ENCODE assay signal across 10 cellular contexts in genomic region chr12:27207626-27208413, GRCh38. TPM values are rescaled to one million over a fixed set of nuclear protein-coding genes. Genes with fewer than 3 reads are reported as not detected.
DNase-seq lines count a peak whose midpoint lies in the region; ATAC-seq and TF ChIP-seq lines count a peak whose summit lies in the region.
"Had no signal": no experiment of that assay in that cellular context is flagged by ENCODE, and none has a peak within 500 bp of the region (broad histone marks: within the 10 kb centered on the region; RNA-seq: fewer than 3 reads in every experiment).

No MANE protein-coding gene starts in this region.

- H3K27ac ChIP-seq in vagina, result no peak overlapping the region
- H3K27ac ChIP-seq: C4-2B had no signal

- no peak for TF ChIP-seq POLR2A in vagina (IDR thresholded peaks at IDR 0.05)

- peaks cover 20% of the 10 kb centered on the region for H3K4me1 Mint-ChIP-seq in activated CD4-positive, alpha-beta memory T cell treated with anti-CD3 and anti-CD28 coated beads for 36 hours (ENCODE audit: low read depth)
- H3K4me1 Mint-ChIP-seq in naive thymus-derived CD8-positive, alpha-beta T cell, result no peaks in the 10 kb centered on the region

- peak overlapping the region; percentile 51 for H3K27ac Mint-ChIP-seq in activated CD4-positive, alpha-beta memory T cell treated with anti-CD3 and anti-CD28 coated beads for 36 hours
- no peak overlapping the region for H3K27ac Mint-ChIP-seq in naive thymus-derived CD8-positive, alpha-beta T cell

- no peak overlapping the region for H3K4me3 ChIP-seq in vagina

- peak; percentile 61 for ATAC-seq in HG02943 (IDR thresholded peaks at IDR 0.05; ENCODE audit: low read depth, unreplicated experiment)
- no peak for ATAC-seq in naive thymus-derived CD8-positive, alpha-beta T cell

- POLR2A ChIA-PET in activated CD4-positive, alpha-beta memory T cell treated with anti-CD3 and anti-CD28 coated beads for 36 hours (lab: Charles Lee), result interaction anchor here (1.0 to 1.5 kb wide), 5 partner anchors 14 to 375 kb away, joined by 3 to 6 read pairs (median 3); partner anchors contain the start of genes ITPR2 and STK38L
- POLR2A ChIA-PET in naive thymus-derived CD8-positive, alpha-beta T cell (lab: Charles Lee), result no interaction called here

- DNase-seq in stimulated activated CD4-positive, alpha-beta T cell treated with anti-CD3 and anti-CD28 coated beads, Interleukin-12 subunit alpha, Interleukin-12 subunit beta, amount 100 ng/mL, for 24 hours (ENCODE audit: low read depth in 2 of 2), result peak; percentile 5 to 30
- no peak for DNase-seq in stimulated activated CD4-positive, alpha-beta T cell treated with anti-CD3 and anti-CD28 coated beads, Interleukin-4, amount 100 ng/mL, for 4 hours
- DNase-seq in activated CD4-positive, alpha-beta memory T cell treated with anti-CD3 and anti-CD28 coated beads for 36 hours, result peak; percentile 71
- no peak for DNase-seq in vagina (ENCODE audit: extremely low spot score in 2 of 2)
- no peak for DNase-seq in naive thymus-derived CD8-positive, alpha-beta T cell
- no peak for DNase-seq in GF-D8 (lab: John Stamatoyannopoulos, UW)
- DNase-seq in activated CD8-positive, alpha-beta memory T cell treated with anti-CD3 and anti-CD28 coated beads for 24 hours, result no peak
- DNase-seq: Kasumi-1 had no signal

- intact Hi-C loops in activated CD4-positive, alpha-beta memory T cell treated with anti-CD3 and anti-CD28 coated beads for 36 hours (cut with micrococcal nuclease), result loop anchor here (1.0 to 5.0 kb wide), 6 partner anchors 12 to 123 kb away; partner anchors contain the start of gene STK38L
- intact Hi-C loops in vagina (cut with DNase I), result no loop called here

- no peak for TF ChIP-seq CTCF in vagina (IDR thresholded peaks at IDR 0.05)

- no peak overlapping the region for H3K4me3 Mint-ChIP-seq in activated CD4-positive, alpha-beta memory T cell treated with anti-CD3 and anti-CD28 coated beads for 36 hours
- no peak overlapping the region for H3K4me3 Mint-ChIP-seq in naive thymus-derived CD8-positive, alpha-beta T cell

- peaks cover 2% of the 10 kb centered on the region for H3K36me3 Mint-ChIP-seq in activated CD4-positive, alpha-beta memory T cell treated with anti-CD3 and anti-CD28 coated beads for 36 hours
- peaks cover 0 to 9% (median 6%) of the 10 kb centered on the region in 3 donors for H3K36me3 Mint-ChIP-seq in naive thymus-derived CD8-positive, alpha-beta T cell

- H3K27me3 ChIP-seq in vagina, result no peaks in the 10 kb centered on the region

- H3K4me1 ChIP-seq in vagina, result no peaks in the 10 kb centered on the region

- peaks cover 13% of the 10 kb centered on the region for H3K9me3 Mint-ChIP-seq in activated CD4-positive, alpha-beta memory T cell treated with anti-CD3 and anti-CD28 coated beads for 36 hours
- H3K9me3 Mint-ChIP-seq in naive thymus-derived CD8-positive, alpha-beta T cell, result peaks cover 0 to 20% (median 6%) of the 10 kb centered on the region in 9 donors

- peaks cover 4% of the 10 kb centered on the region for H3K9me3 ChIP-seq in vagina

- H3K36me3 ChIP-seq in vagina, result no peaks in the 10 kb centered on the region

- CTCF ChIA-PET in activated CD4-positive, alpha-beta memory T cell treated with anti-CD3 and anti-CD28 coated beads for 36 hours (lab: Charles Lee), result interaction anchor here (0.7 to 1.4 kb wide), 4 partner anchors 12 to 192 kb away, joined by 3 to 6 read pairs (median 3); no protein-coding TSS in a partner anchor

- no peaks in the 10 kb centered on the region for H3K27me3 Mint-ChIP-seq in activated CD4-positive, alpha-beta memory T cell treated with anti-CD3 and anti-CD28 coated beads for 36 hours
- no peaks in the 10 kb centered on the region for H3K27me3 Mint-ChIP-seq in naive thymus-derived CD8-positive, alpha-beta T cell

RNA-seq across cellular contexts. Expression of gene STK38L, which starts 36.3 kb away (rescaled TPM):
- 10 to 100 TPM; 25.1 to 25.2 TPM for total RNA-seq in activated CD4-positive, alpha-beta memory T cell treated with anti-CD3 and anti-CD28 coated beads for 36 hours
- 52.8 TPM for total RNA-seq in vagina
- total RNA-seq in naive thymus-derived CD8-positive, alpha-beta T cell, result 10 to 100 TPM; 19.8 to 23.6 TPM
- polyA plus RNA-seq in naive thymus-derived CD8-positive, alpha-beta T cell, result 10 to 100 TPM in 1 of 3 donors, 1 to 10 TPM in 2; 6.8 to 11.6 (median 7.2) TPM

Comparison
In these comparisons a context has a peak if more than half of its experiments do, and no peak if none do; other contexts are left out.
1. DNase-seq: peak in stimulated activated CD4-positive, alpha-beta T cell treated with anti-CD3 and anti-CD28 coated beads, Interleukin-12 subunit alpha, Interleukin-12 subunit beta, amount 100 ng/mL, for 24 hours (2 of 2) and activated CD4-positive, alpha-beta memory T cell treated with anti-CD3 and anti-CD28 coated beads for 36 hours (single experiment); none in stimulated activated CD4-positive, alpha-beta T cell treated with anti-CD3 and anti-CD28 coated beads, Interleukin-4, amount 100 ng/mL, for 4 hours (0 of 2), vagina (0 of 2), naive thymus-derived CD8-positive, alpha-beta T cell (0 of 10), GF-D8 (single experiment) and activated CD8-positive, alpha-beta memory T cell treated with anti-CD3 and anti-CD28 coated beads for 24 hours (single experiment).